16 cellular contexts compared by ENCODE assay signal in genomic region chr1:77706321-77706720, GRCh38.
"Had no signal": no experiment of that assay in that cellular context is flagged by ENCODE, and none has a peak within 500 bp of the region (broad histone marks: within the 10 kb centered on the region; RNA-seq: fewer than 3 reads in every experiment).

No MANE protein-coding gene starts in this region.

- H3K27ac ChIP-seq: ascending aorta, cardiac muscle cell, tibial nerve had no signal

- H3K27me3 ChIP-seq: ascending aorta, cardiac muscle cell, tibial nerve had no signal

- H3K4me3 ChIP-seq: ascending aorta, cardiac muscle cell, lung, tibial nerve had no signal

- ATAC-seq: activated CD4-positive, alpha-beta T cell treated with anti-CD3 and anti-CD28 coated beads for 36 hours; effector memory CD8-positive, alpha-beta T cell; stimulated activated naive CD8-positive, alpha-beta T cell treated with anti-CD3 and anti-CD28 coated beads, Interleukin-15, Interleukin-2, amounts not matched to agents 100 U/mL and 50 U/mL, for 24 hours; WTC11 had no signal

- H3K4me1 ChIP-seq: ascending aorta, tibial nerve had no signal

- H3K9me3 ChIP-seq: ascending aorta, tibial nerve had no signal

- DNase-seq: activated CD4-positive, alpha-beta T cell treated with anti-CD3 and anti-CD28 coated beads for 36 hours; activated CD4-positive, alpha-beta T cell treated with anti-CD3 and anti-CD28 coated beads, Interleukin-2, amount 50 U/mL, for 48 hours; activated gamma-delta T cell; effector memory CD8-positive, alpha-beta T cell; hypothalamus; midbrain; stimulated activated CD4-positive, alpha-beta T cell treated with anti-CD3 and anti-CD28 coated beads, Interleukin-12 subunit alpha, Interleukin-12 subunit beta, amount 100 ng/mL, for 4 hours; stimulated activated CD4-positive, alpha-beta T cell treated with anti-CD3 and anti-CD28 coated beads, Interleukin-1b, Interleukin-23, amount 100 ng/mL, for 48 hours; stimulated activated naive CD8-positive, alpha-beta T cell treated with anti-CD3 and anti-CD28 coated beads, Interleukin-15, Interleukin-2, amounts not matched to agents 100 U/mL and 50 U/mL, for 24 hours; substantia nigra; T-helper 2 cell had no signal
